Comparison of ENCODE assay signal across 17 cellular contexts in genomic region chr16:68802190-68802589, GRCh38. TPM values are rescaled to one million over a fixed set of nuclear protein-coding genes. Genes with fewer than 3 reads are reported as not detected.
DNase-seq lines count a peak whose midpoint lies in the region; ATAC-seq and TF ChIP-seq lines count a peak whose summit lies in the region.
"Had no signal": no experiment of that assay in that cellular context is flagged by ENCODE, and none has a peak within 500 bp of the region (broad histone marks: within the 10 kb centered on the region; RNA-seq: fewer than 3 reads in every experiment).

No MANE protein-coding gene starts in this region.

- no peak overlapping the region for H3K9ac ChIP-seq in parathyroid adenoma

- intact Hi-C loops in sciatic nerve (cut with DNase I): no loop called here

- no peak for TF ChIP-seq CTCF in RWPE1 (conservative IDR thresholded peaks at IDR 0.05; ENCODE audit: low read depth)
- no peak for TF ChIP-seq CTCF in parathyroid adenoma (IDR thresholded peaks at IDR 0.05)

- H3K9me3 ChIP-seq in parathyroid adenoma (ENCODE audit: control insufficient read depth, low read length): no peaks in the 10 kb centered on the region
- H3K9me3 ChIP-seq: ovary had no signal

- H3K79me2 ChIP-seq in parathyroid adenoma: peaks cover 43% of the 10 kb centered on the region

- H3K27me3 ChIP-seq in parathyroid adenoma (ENCODE audit: control insufficient read depth, insufficient read depth, low read length): no peaks in the 10 kb centered on the region
- H3K27me3 ChIP-seq: ovary had no signal

- H3K4me1 Mint-ChIP-seq in T-cell: no peaks in the 10 kb centered on the region

- ATAC-seq in T-cell (replicated peaks in 1 of 4) (no peak), sciatic nerve (no peak)
- ATAC-seq: activated CD8-positive, alpha-beta T cell treated with anti-CD3 and anti-CD28 coated beads, Interleukin-2, amount 10 ng/mL, durations not matched to agents 7 days and 5 days; Panc1 had no signal

- DNase-seq in EH (ENCODE audit: low read depth): peak; percentile 82
- peak; percentile 6 for DNase-seq in RWPE1 (ENCODE audit: low spot score)
- DNase-seq in fibroblast of gingiva (ENCODE audit: low read depth): peak; percentile 15
- no peak for DNase-seq in NCI-H82 (lab: John Stamatoyannopoulos, UW)
- no peak for DNase-seq in stimulated activated CD4-positive, alpha-beta T cell treated with anti-CD3 and anti-CD28 coated beads, Interleukin-12 subunit alpha, Interleukin-12 subunit beta, amount 100 ng/mL, for 4 hours
- DNase-seq in T-cell: no peak
- no peak for DNase-seq in sciatic nerve (ENCODE audit: low spot score)
- DNase-seq: activated CD8-positive, alpha-beta T cell treated with anti-CD3 and anti-CD28 coated beads, Interleukin-2, amount 10 ng/mL, durations not matched to agents 7 days and 5 days; NCI-H187; NCI-H526; ovary; stimulated activated naive CD4-positive, alpha-beta T cell had no signal

- H3K9me3 Mint-ChIP-seq in T-cell: no peaks in the 10 kb centered on the region
- H3K9me3 Mint-ChIP-seq: activated T-helper 1 cell treated with anti-CD3 and anti-CD28 coated beads, Interleukin-12 subunit alpha, Interleukin-12 subunit beta, Interleukin-2, Interleukin-4 antibody, amounts not matched to agents 30 ng/mL and 10 ng/mL and 1 ng/mL, durations not matched to agents 14 hours and 24 hours and 36 hours had no signal

- H2AFZ ChIP-seq in parathyroid adenoma: no peak overlapping the region

- H3K4me3 ChIP-seq in parathyroid adenoma (ENCODE audit: low read depth, low read length): no peak overlapping the region
- H3K4me3 ChIP-seq: ovary, skin epidermis had no signal

- no peak overlapping the region for H3K27ac Mint-ChIP-seq in T-cell
- H3K27ac Mint-ChIP-seq: activated CD8-positive, alpha-beta T cell treated with anti-CD3 and anti-CD28 coated beads, Interleukin-2, amount 10 ng/mL, durations not matched to agents 7 days and 5 days; activated T-helper 1 cell treated with anti-CD3 and anti-CD28 coated beads, Interleukin-12 subunit alpha, Interleukin-12 subunit beta, Interleukin-2, Interleukin-4 antibody, amounts not matched to agents 30 ng/mL and 10 ng/mL and 1 ng/mL, durations not matched to agents 14 hours and 24 hours and 36 hours had no signal

- H3K4me3 Mint-ChIP-seq in T-cell: no peak overlapping the region
- H3K4me3 Mint-ChIP-seq: activated CD8-positive, alpha-beta T cell treated with anti-CD3 and anti-CD28 coated beads, Interleukin-2, amount 10 ng/mL, durations not matched to agents 7 days and 5 days; activated T-helper 1 cell treated with anti-CD3 and anti-CD28 coated beads, Interleukin-12 subunit alpha, Interleukin-12 subunit beta, Interleukin-2, Interleukin-4 antibody, amounts not matched to agents 30 ng/mL and 10 ng/mL and 1 ng/mL, durations not matched to agents 14 hours and 24 hours and 36 hours had no signal

- CTCF ChIA-PET in RWPE1 (lab: Yijun Ruan, JAX): interaction anchor here (0.6 to 0.8 kb wide), 2 partner anchors 273 to 475 kb away, joined by 3 read pairs; no protein-coding TSS in a partner anchor
- CTCF ChIA-PET in T-cell (lab: Charles Lee): no interaction called here

- no peaks in the 10 kb centered on the region for H3K36me3 ChIP-seq in parathyroid adenoma (ENCODE audit: control insufficient read depth, insufficient read depth, low read length)
- H3K36me3 ChIP-seq: ovary had no signal

- no peaks in the 10 kb centered on the region for H3K27me3 Mint-ChIP-seq in T-cell

- POLR2A ChIA-PET in RWPE1 (lab: Yijun Ruan, JAX; ENCODE audit: low non-redundant PET) (no interaction called here), T-cell (lab: Charles Lee) (no interaction called here)

- no peaks in the 10 kb centered on the region for H3K36me3 Mint-ChIP-seq in T-cell

- H3K27ac ChIP-seq in RWPE1: no peak overlapping the region
- H3K27ac ChIP-seq in parathyroid adenoma: peak overlapping the region; percentile 4
- H3K27ac ChIP-seq: ovary, skin epidermis, VCaP had no signal

- no peak overlapping the region for H3K4me2 ChIP-seq in parathyroid adenoma (ENCODE audit: low read length)

- H3K4me1 ChIP-seq in parathyroid adenoma: peaks cover 24% of the 10 kb centered on the region

RNA-seq across cellular contexts. Expression of gene TANGO6, which starts 41.1 kb away (rescaled TPM):
- total RNA-seq in T-cell (10 to 100 TPM; 25.2 to 35.2 (median 29.0) TPM), sciatic nerve (31.1 TPM)

Comparison
In these comparisons a context has a peak if more than half of its experiments do, and no peak if none do; other contexts are left out.
1. DNase-seq: peak in EH (single experiment), RWPE1 (single experiment) and fibroblast of gingiva (single experiment); none in NCI-H82 (single experiment), stimulated activated CD4-positive, alpha-beta T cell treated with anti-CD3 and anti-CD28 coated beads, Interleukin-12 subunit alpha, Interleukin-12 subunit beta, amount 100 ng/mL, for 4 hours (single experiment), T-cell (0 of 34) and sciatic nerve (single experiment).